In genomic region chrX:71619193-71619592, GRCh38 we compare ENCODE assay signal across 12 cellular contexts. TPM values are rescaled to one million over a fixed set of nuclear protein-coding genes. Genes with fewer than 3 reads are reported as not detected.
DNase-seq lines count a peak whose midpoint lies in the region; ATAC-seq, FAIRE-seq and TF ChIP-seq lines count a peak whose summit lies in the region.
"Had no signal": no experiment of that assay in that cellular context is flagged by ENCODE, and none has a peak within 500 bp of the region (broad histone marks: within the 10 kb centered on the region; RNA-seq: fewer than 3 reads in every experiment).

No MANE protein-coding gene starts in this region.

- no peak overlapping the region for H3K9ac ChIP-seq in mammary epithelial cell (ENCODE audit: insufficient read depth, low read length)

- H3K4me3 ChIP-seq in small intestine (ENCODE audit: low read depth in 1 of 2, low read length in 2 of 2) = no peak overlapping the region
- H3K4me3 ChIP-seq in mammary epithelial cell (replicated peaks in 1 of 3; ENCODE audit: insufficient read depth in 1 of 3, low read depth in 2 of 3, low read length in 3 of 3) = no peak overlapping the region
- H3K4me3 ChIP-seq: K562, stomach had no signal

- H3K27ac ChIP-seq in small intestine (ENCODE audit: low read depth in 1 of 2, low read length in 1 of 2) (peak overlapping the region in 1 of 2 donors; percentile 95), mammary epithelial cell (ENCODE audit: insufficient read depth, low read depth, low read length) (no peak overlapping the region)

- H4K20me1 ChIP-seq in mammary epithelial cell (ENCODE audit: insufficient read depth, low read length) = no peaks in the 10 kb centered on the region

- H3K4me2 ChIP-seq in mammary epithelial cell (ENCODE audit: insufficient read depth, low read depth, low read length) = no peak overlapping the region

- TF ChIP-seq CTCF in mammary epithelial cell (conservative IDR thresholded peaks at IDR 0.05 in 1 of 2, IDR thresholded peaks at IDR 0.05 in 1 of 2; ENCODE audit: extremely low read depth in 1 of 2, insufficient read depth in 1 of 2, low read depth in 1 of 2, low read length in 2 of 2) = no peak

- dilution Hi-C loops in mammary epithelial cell (cut with HindIII; ENCODE audit: low sequenced_read_pairs) = no loop called here

- ATAC-seq in GM18907 (IDR thresholded peaks at IDR 0.05; ENCODE audit: unreplicated experiment) (peak; percentile 26), GM21717 (IDR thresholded peaks at IDR 0.05; ENCODE audit: unreplicated experiment) (no peak), HG03025 (IDR thresholded peaks at IDR 0.05; ENCODE audit: low FRiP score, unreplicated experiment) (no peak)
- ATAC-seq: K562 had no signal

- no peak for FAIRE-seq in small intestine (lab: Jason Lieb, UNC)
- FAIRE-seq: D721Med, K562 had no signal

- H3K36me3 ChIP-seq in small intestine (ENCODE audit: control insufficient read depth in 2 of 2, insufficient read depth in 2 of 2, low read length in 2 of 2) (no peaks in the 10 kb centered on the region), mammary epithelial cell (ENCODE audit: insufficient read depth, low read length) (no peaks in the 10 kb centered on the region)

- H2AFZ ChIP-seq in mammary epithelial cell (ENCODE audit: low read depth, low read length) = no peak overlapping the region

- H3K9me3 ChIP-seq in small intestine (ENCODE audit: control insufficient read depth, low read depth) (no peaks in the 10 kb centered on the region), mammary epithelial cell (replicated peaks; ENCODE audit: insufficient read depth, low read length) (no peaks in the 10 kb centered on the region)
- H3K9me3 ChIP-seq: stomach had no signal

- peak; percentile 30 for DNase-seq in activated CD4-positive, CD25-positive, alpha-beta regulatory T cell treated with anti-CD3 and anti-CD28 coated beads, Interleukin-2, amount 50 U/mL, for 16 hours (ENCODE audit: low read depth, low spot score)
- DNase-seq in activated naive CD4-positive, alpha-beta T cell treated with Interleukin-2 at 50 U/mL for 16 hours = peak; percentile 72
- DNase-seq in stimulated activated CD4-positive, alpha-beta T cell treated with anti-CD3 and anti-CD28 coated beads, Interleukin-2, amount 100 ng/mL, for 24 hours = peak; percentile 65 to 70
- DNase-seq in small intestine (no peak), mammary epithelial cell (no peak)
- DNase-seq: stomach had no signal

- H3K27me3 ChIP-seq in small intestine (ENCODE audit: control insufficient read depth in 2 of 2, insufficient read depth in 2 of 2, low read length in 2 of 2) = no peaks in the 10 kb centered on the region
- no peaks in the 10 kb centered on the region for H3K27me3 ChIP-seq in mammary epithelial cell (ENCODE audit: insufficient read depth, low read length)
- H3K27me3 ChIP-seq: stomach had no signal

- 30 to 63% (median 54%) methylated on average over 8 of the region's 8 CpGs for WGBS in small intestine, 3 donors
- WGBS in mammary epithelial cell (ENCODE audit: low coverage, missing lambda C conversion rate) = 94% methylated on average over 8 of the region's 8 CpGs

- H3K4me1 ChIP-seq in small intestine (ENCODE audit: control insufficient read depth in 2 of 2, insufficient read depth in 1 of 2, low read depth in 1 of 2, low read length in 1 of 2) (peaks cover 2 to 10% of the 10 kb centered on the region in 2 donors), mammary epithelial cell (ENCODE audit: insufficient read depth, low read length) (peaks cover 8% of the 10 kb centered on the region)

- no peaks in the 10 kb centered on the region for H3K79me2 ChIP-seq in mammary epithelial cell (ENCODE audit: insufficient read depth, low read length)

- no TSS peak for BruUV-seq in mammary epithelial cell (replicated peaks; lab: Mats Ljungman, UMichigan)

- CTCF ChIA-PET in mammary epithelial cell (lab: Charles Lee; ENCODE audit: low non-redundant PET) = no interaction called here

- intact Hi-C loops in mammary epithelial cell (cut with micrococcal nuclease) = loop anchor here (5.0 kb wide), 1 partner anchor 33 kb away; no protein-coding TSS in a partner anchor

- in situ Hi-C loops in mammary epithelial cell (cut with MboI; ENCODE audit: low sequenced_read_pairs in 2 of 2) = no loop called here

RNA-seq across cellular contexts. Expression of gene CXCR3, which starts 0.9 kb away (rescaled TPM):
- polyA plus RNA-seq in small intestine = 1 to 10 TPM; 4.1 to 7.6 (median 4.2) TPM
- total RNA-seq in mammary epithelial cell = not detected
- polyA plus RNA-seq in mammary epithelial cell = not detected
- polyA minus RNA-seq in mammary epithelial cell = not detected
- total RNA-seq: endothelial cell of umbilical vein, K562, stomach had no signal
- polyA plus RNA-seq: endothelial cell of umbilical vein, K562 had no signal

RNA-seq across cellular contexts. Expression of gene GCNA, which starts 41.0 kb away (rescaled TPM):
- polyA plus RNA-seq in small intestine = 1 to 10 TPM; 1.1 to 1.6 (median 1.5) TPM
- total RNA-seq in mammary epithelial cell = 1 to 10 TPM; 2.3 TPM
- 0.61 TPM for polyA plus RNA-seq in mammary epithelial cell
- not detected for polyA minus RNA-seq in mammary epithelial cell

Comparison
In these comparisons a context has a peak if more than half of its experiments do, and no peak if none do; other contexts are left out.
1. DNase-seq: peak in activated CD4-positive, CD25-positive, alpha-beta regulatory T cell treated with anti-CD3 and anti-CD28 coated beads, Interleukin-2, amount 50 U/mL, for 16 hours (single experiment), activated naive CD4-positive, alpha-beta T cell treated with Interleukin-2 at 50 U/mL for 16 hours (single experiment) and stimulated activated CD4-positive, alpha-beta T cell treated with anti-CD3 and anti-CD28 coated beads, Interleukin-2, amount 100 ng/mL, for 24 hours (2 of 2); none in small intestine (single experiment) and mammary epithelial cell (single experiment).